ENCODE assay signal across 9 cellular contexts in the genomic region with DNA sequence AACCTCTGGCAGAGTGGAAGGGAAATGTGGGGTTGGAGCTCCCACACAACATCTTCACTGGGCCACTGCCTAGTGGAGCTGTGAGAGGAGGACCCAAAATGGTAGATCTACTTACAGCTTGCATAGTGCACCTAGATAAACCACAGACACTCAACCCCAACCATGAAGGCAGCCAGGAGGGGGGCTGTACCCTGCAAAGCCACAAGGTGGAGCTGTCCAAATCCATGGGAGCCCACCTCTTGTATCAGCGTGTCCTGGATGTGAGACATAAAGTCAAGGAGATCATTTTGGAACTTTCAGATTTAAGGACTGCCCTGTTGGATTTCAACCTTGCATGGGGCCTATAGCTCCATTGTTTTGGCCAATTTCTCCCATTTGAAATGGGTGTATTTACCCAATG. TPM values are rescaled to one million over a fixed set of nuclear protein-coding genes. Genes with fewer than 3 reads are reported as not detected.
DNase-seq lines count a peak whose midpoint lies in the region; ATAC-seq, FAIRE-seq and TF ChIP-seq lines count a peak whose summit lies in the region.
"Had no signal": no experiment of that assay in that cellular context is flagged by ENCODE, and none has a peak within 500 bp of the region (broad histone marks: within the 10 kb centered on the region; RNA-seq: fewer than 3 reads in every experiment).

No MANE protein-coding gene starts in this region.

- DNase-seq in Daoy (ENCODE audit: low read depth) = peak; percentile 11
- peak; percentile 10 for DNase-seq in HEK293T (ENCODE audit: extremely low spot score)
- DNase-seq in amniotic epithelial cell (ENCODE audit: low read depth) = peak; percentile 24
- DNase-seq in HepG2 (ENCODE audit: low spot score) = peak; percentile 4
- DNase-seq in NCI-H774 (lab: John Stamatoyannopoulos, UW) = no peak
- DNase-seq: stomach had no signal

- ATAC-seq in HepG2 (peak; percentile 69), GM18909 (IDR thresholded peaks at IDR 0.05; ENCODE audit: poor library complexity, unreplicated experiment) (no peak), HG03039 (IDR thresholded peaks at IDR 0.05; ENCODE audit: unreplicated experiment) (no peak)

- H3K4me2 ChIP-seq in HepG2 (ENCODE audit: low read depth, low read length) = no peak overlapping the region

- TF ChIP-seq POLR2A in HepG2 (IDR thresholded peaks at IDR 0.05; ENCODE audit: insufficient read depth in 1 of 2, low read depth in 2 of 2, low read length in 2 of 2) = no peak

- intact Hi-C loops in HepG2 (cut with micrococcal nuclease; ENCODE audit: unreplicated experiment) = loop anchor here (2.0 kb wide), 1 partner anchor 297 kb away; no protein-coding TSS in a partner anchor

- BruUV-seq in HepG2 (replicated peaks; lab: Mats Ljungman, UMichigan) = no TSS peak

- TF ChIP-seq CTCF in HepG2 (CRISPR knock-in tag; IDR thresholded peaks at IDR 0.05) = peak; percentile 44

- no peaks in the 10 kb centered on the region for H3K9me3 ChIP-seq in HepG2 (ENCODE audit: low read length)

- no peaks in the 10 kb centered on the region for H3K4me1 ChIP-seq in HepG2 (ENCODE audit: insufficient read depth, low read length)
- H3K4me1 ChIP-seq: adrenal gland, stomach had no signal

- no peak overlapping the region for H3K27ac ChIP-seq in HepG2 (ENCODE audit: extremely low read length, insufficient read depth, low read length)
- H3K27ac ChIP-seq: adrenal gland, stomach had no signal

- CTCF ChIA-PET in HEK293T (lab: Yijun Ruan, JAX) (interaction anchor here (0.8 to 1.4 kb wide), 4 partner anchors 12 to 380 kb away, joined by 3 to 4 read pairs (median 4); no protein-coding TSS in a partner anchor), HepG2 (lab: Yijun Ruan, JAX; ENCODE audit: low intra/inter-chr PET ratio, low total read pairs) (no interaction called here)

- no peaks in the 10 kb centered on the region for H3K27me3 ChIP-seq in HepG2 (ENCODE audit: control insufficient read depth in 1 of 2, insufficient read depth in 2 of 2, low read length in 2 of 2)
- H3K27me3 ChIP-seq: adrenal gland, stomach had no signal

- H3K9ac ChIP-seq in HepG2 (ENCODE audit: insufficient read depth, low read depth, low read length) = no peak overlapping the region

- H3K79me2 ChIP-seq in HepG2 (ENCODE audit: insufficient read depth, low read length) = no peaks in the 10 kb centered on the region

- no peak overlapping the region for H3K4me3 ChIP-seq in HepG2 (replicated peaks in 1 of 3; ENCODE audit: insufficient read depth in 1 of 3, low read depth in 2 of 3, low read length in 3 of 3)
- H3K4me3 ChIP-seq: adrenal gland, stomach had no signal

- TF ChIP-seq EP300 in HepG2 (IDR thresholded peaks at IDR 0.05; ENCODE audit: low read depth in 2 of 2, low read length in 2 of 2) = no peak
- TF ChIP-seq EP300 in HepG2 (CRISPR knock-in tag; IDR thresholded peaks at IDR 0.05; ENCODE audit: borderline replicate concordance) = no peak

- H3K36me3 ChIP-seq in HepG2 (replicated peaks in 1 of 2; ENCODE audit: control insufficient read depth in 1 of 2, insufficient read depth in 2 of 2, low read length in 2 of 2) = no peaks in the 10 kb centered on the region
- H3K36me3 ChIP-seq: adrenal gland, stomach had no signal

- no peak for TF ChIP-seq RAD21 in HepG2 (CRISPR knock-in tag; IDR thresholded peaks at IDR 0.05)

- POLR2A ChIA-PET in HEK293T (lab: Yijun Ruan, JAX) = no interaction called here
- POLR2A ChIA-PET in HepG2 (lab: Yijun Ruan, JAX) = no interaction called here

- in situ Hi-C loops in HepG2 (cut with HindIII; ENCODE audit: extremely low pct_ligation_motif_present, low pct_unique_long_range_greater_than_20kb) = no loop called here

- FAIRE-seq in HepG2 (lab: Jason Lieb, UNC) = no peak

- no peaks in the 10 kb centered on the region for H4K20me1 ChIP-seq in HepG2 (ENCODE audit: insufficient read depth, low read length)

- 0% methylated on average over 1 of the region's 1 CpG for whole genome bisulfite sequencing in HepG2 (ENCODE audit: low lambda C conversion rate)

- H2AFZ ChIP-seq in HepG2 (ENCODE audit: low read length) = no peak overlapping the region

TF ChIP-seq in HEK293T, 16 proteins besides CTCF, POLR2A, EP300 and RAD21:
- TF ChIP-seq TARDBP (IDR thresholded peaks at IDR 0.05) (no peak), ZNF384 (IDR thresholded peaks at IDR 0.05) (no peak), LEF1 (IDR thresholded peaks at IDR 0.05; ENCODE audit: borderline replicate concordance) (no peak), FOXA1 (IDR thresholded peaks at IDR 0.05) (no peak), FOXM1 (IDR thresholded peaks at IDR 0.05; ENCODE audit: borderline replicate concordance) (no peak), FOXK2 (IDR thresholded peaks at IDR 0.05) (no peak), NFRKB (IDR thresholded peaks at IDR 0.05) (no peak), ELF4 (IDR thresholded peaks at IDR 0.05) (no peak)
- TF ChIP-seq, protein P1, sequence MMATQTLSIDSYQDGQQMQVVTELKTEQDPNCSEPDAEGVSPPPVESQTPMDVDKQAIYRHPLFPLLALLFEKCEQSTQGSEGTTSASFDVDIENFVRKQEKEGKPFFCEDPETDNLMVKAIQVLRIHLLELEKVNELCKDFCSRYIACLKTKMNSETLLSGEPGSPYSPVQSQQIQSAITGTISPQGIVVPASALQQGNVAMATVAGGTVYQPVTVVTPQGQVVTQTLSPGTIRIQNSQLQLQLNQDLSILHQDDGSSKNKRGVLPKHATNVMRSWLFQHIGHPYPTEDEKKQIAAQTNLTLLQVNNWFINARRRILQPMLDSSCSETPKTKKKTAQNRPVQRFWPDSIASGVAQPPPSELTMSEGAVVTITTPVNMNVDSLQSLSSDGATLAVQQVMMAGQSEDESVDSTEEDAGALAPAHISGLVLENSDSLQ (IDR thresholded peaks at IDR 0.05) = no peak
TF ChIP-seq in HEK293T: peak in this region for 0.

TF ChIP-seq in HepG2, 621 proteins besides CTCF, POLR2A, EP300 and RAD21:
- TF ChIP-seq, protein P2, sequence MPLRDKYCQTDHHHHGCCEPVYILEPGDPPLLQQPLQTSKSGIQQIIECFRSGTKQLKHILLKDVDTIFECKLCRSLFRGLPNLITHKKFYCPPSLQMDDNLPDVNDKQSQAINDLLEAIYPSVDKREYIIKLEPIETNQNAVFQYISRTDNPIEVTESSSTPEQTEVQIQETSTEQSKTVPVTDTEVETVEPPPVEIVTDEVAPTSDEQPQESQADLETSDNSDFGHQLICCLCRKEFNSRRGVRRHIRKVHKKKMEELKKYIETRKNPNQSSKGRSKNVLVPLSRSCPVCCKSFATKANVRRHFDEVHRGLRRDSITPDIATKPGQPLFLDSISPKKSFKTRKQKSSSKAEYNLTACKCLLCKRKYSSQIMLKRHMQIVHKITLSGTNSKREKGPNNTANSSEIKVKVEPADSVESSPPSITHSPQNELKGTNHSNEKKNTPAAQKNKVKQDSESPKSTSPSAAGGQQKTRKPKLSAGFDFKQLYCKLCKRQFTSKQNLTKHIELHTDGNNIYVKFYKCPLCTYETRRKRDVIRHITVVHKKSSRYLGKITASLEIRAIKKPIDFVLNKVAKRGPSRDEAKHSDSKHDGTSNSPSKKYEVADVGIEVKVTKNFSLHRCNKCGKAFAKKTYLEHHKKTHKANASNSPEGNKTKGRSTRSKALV (CRISPR knock-in tag; IDR thresholded peaks at IDR 0.05) = no peak
- TF ChIP-seq STAG1 (CRISPR knock-in tag; IDR thresholded peaks at IDR 0.05) = peak; percentile 25; the same call in 1 of the 2 replicates
- TF ChIP-seq SMC3 (IDR thresholded peaks at IDR 0.05; ENCODE audit: low read length) = peak; percentile 33; the same call in 1 of the 2 replicates

RNA-seq across cellular contexts. Expression of a gene that starts 20.9 kb away (rescaled TPM):
- total RNA-seq in Daoy (2014; rRNA removed; shearing (Covaris generic)) = 0.29 and 0.36 TPM in 2 replicates
- total RNA-seq in HepG2 (2016; rRNA removed; fragmentation: Illumina TruSeq; extraction: Trizol) = not detected in 2 replicates
- not detected in 2 replicates for total RNA-seq in HepG2 (2016; cell fraction: cytosol; rRNA removed; fragmentation: Illumina TruSeq; extraction: Trizol; ENCODE audit: low read depth)
- total RNA-seq in HepG2 (2016; cell fraction: insoluble cytoplasmic fraction; rRNA removed; fragmentation: Illumina TruSeq; extraction: Trizol) = not detected in 2 replicates
- total RNA-seq in HepG2 (2016; cell fraction: membrane; rRNA removed; fragmentation: Illumina TruSeq; extraction: Trizol) = not detected in 2 replicates
- total RNA-seq in HepG2 (2016; cell fraction: nucleus; rRNA removed; fragmentation: Illumina TruSeq; extraction: Trizol) = not detected in 2 replicates
- not detected in 2 replicates for polyA plus RNA-seq in HepG2 (2011; rRNA removed)
- polyA plus RNA-seq in HepG2 (2011; cell fraction: cytosol; rRNA removed) = not detected in 2 replicates
- not detected in 2 replicates for polyA plus RNA-seq in HepG2 (2011; cell fraction: nucleus; rRNA removed)
- polyA plus RNA-seq in HepG2 (2012) = not detected in 2 replicates
- not detected in 2 replicates for polyA plus RNA-seq in HepG2 (2016; cell fraction: cytosol; fragmentation: Illumina TruSeq; extraction: Trizol; ENCODE audit: low read depth)
- polyA plus RNA-seq in HepG2 (2016; cell fraction: insoluble cytoplasmic fraction; fragmentation: Illumina TruSeq; extraction: Trizol; ENCODE audit: low read depth) = not detected in 2 replicates
- not detected in 2 replicates for polyA plus RNA-seq in HepG2 (2016; cell fraction: membrane; fragmentation: Illumina TruSeq; extraction: Trizol; ENCODE audit: low read depth)
- not detected in 2 replicates for polyA plus RNA-seq in HepG2 (2016; cell fraction: nucleus; fragmentation: Illumina TruSeq; extraction: Trizol; ENCODE audit: insufficient read depth, low read depth)
- polyA minus RNA-seq in HepG2 (2011; rRNA and poly(A)+ RNA removed; ENCODE audit: low replicate concordance) = 0.96 TPM in 1 of 2 replicates, not detected in the other
- polyA minus RNA-seq in HepG2 (2011; cell fraction: cytosol; rRNA and poly(A)+ RNA removed) = not detected in 2 replicates
- not detected in 2 replicates for polyA minus RNA-seq in HepG2 (2011; cell fraction: nucleus; rRNA and poly(A)+ RNA removed)
